In the genomic region with DNA sequence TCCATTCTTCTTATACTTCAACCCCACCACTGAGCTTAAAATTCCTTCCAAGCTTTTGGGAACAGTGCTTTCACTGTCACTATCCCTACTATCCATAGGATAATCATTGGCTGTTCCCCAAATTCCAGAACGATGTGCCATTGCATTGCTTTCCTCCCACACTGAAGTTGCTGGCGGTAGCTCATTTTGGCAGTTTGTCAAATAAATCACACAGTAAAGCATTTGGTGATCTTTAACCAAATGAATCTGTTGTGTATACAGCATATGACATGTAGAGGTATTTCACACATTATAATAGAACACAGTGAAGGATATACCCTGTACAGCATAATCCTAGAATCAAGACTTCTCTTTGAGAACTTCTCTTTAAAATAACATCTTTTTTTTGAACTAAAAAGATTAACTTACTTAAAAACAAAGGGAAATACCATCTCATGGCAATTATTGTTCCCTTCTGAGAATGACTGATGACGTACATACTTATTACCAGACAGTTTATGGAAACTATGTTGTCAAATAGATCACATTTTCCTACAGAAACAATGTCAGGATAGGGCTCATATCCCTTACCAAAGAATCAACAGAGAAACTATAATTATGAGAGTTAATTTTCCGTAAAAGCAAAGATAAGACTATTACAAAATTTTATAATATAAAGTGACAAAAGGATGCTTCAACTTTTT, we compare ENCODE assay signal across 13 cellular contexts.
DNase-seq lines count a peak whose midpoint lies in the region; ATAC-seq and TF ChIP-seq lines count a peak whose summit lies in the region.
"Had no signal": no experiment of that assay in that cellular context is flagged by ENCODE, and none has a peak within 500 bp of the region (broad histone marks: within the 10 kb centered on the region; RNA-seq: fewer than 3 reads in every experiment).

No MANE protein-coding gene starts in this region.

- no peaks in the 10 kb centered on the region for H3K27me3 Mint-ChIP-seq in MCF 10A (ENCODE audit: insufficient read depth, unreplicated experiment)

- no peaks in the 10 kb centered on the region for H3K36me3 ChIP-seq in breast epithelium
- no peaks in the 10 kb centered on the region for H3K36me3 ChIP-seq in adipocyte (ENCODE audit: control insufficient read depth, insufficient read depth, low read length, severe bottlenecking)
- H3K36me3 ChIP-seq in right atrium auricular region, result no peaks in the 10 kb centered on the region
- H3K36me3 ChIP-seq: sigmoid colon had no signal

- intact Hi-C loops in MCF 10A (cut with micrococcal nuclease), result loop anchor here (10.0 kb wide), 1 partner anchor 162 kb away; no protein-coding TSS in a partner anchor
- intact Hi-C loops in breast epithelium (cut with DNase I; ENCODE audit: low total_unique reads), result no loop called here

- H3K9me3 ChIP-seq in breast epithelium (no peaks in the 10 kb centered on the region), adipocyte (ENCODE audit: control insufficient read depth, low read length) (no peaks in the 10 kb centered on the region), right atrium auricular region (no peaks in the 10 kb centered on the region)
- H3K9me3 ChIP-seq: sigmoid colon had no signal

- TF ChIP-seq CTCF in MCF 10A (IDR thresholded peaks at IDR 0.05; ENCODE audit: unreplicated experiment) (no peak), breast epithelium (IDR thresholded peaks at IDR 0.05) (no peak), fibroblast of villous mesenchyme (IDR thresholded peaks at IDR 0.05; ENCODE audit: insufficient read depth, low read depth, low read length) (no peak), right atrium auricular region (IDR thresholded peaks at IDR 0.05) (no peak)

- no peak for ATAC-seq in HG02981 (IDR thresholded peaks at IDR 0.05; ENCODE audit: unreplicated experiment)

- H3K4me3 ChIP-seq in breast epithelium (no peak overlapping the region), adipocyte (ENCODE audit: low read length) (no peak overlapping the region), fibroblast of villous mesenchyme (ENCODE audit: low read depth, low read length) (no peak overlapping the region), right atrium auricular region (no peak overlapping the region)
- H3K4me3 ChIP-seq: sigmoid colon had no signal

- H3K36me3 Mint-ChIP-seq in MCF 10A (ENCODE audit: insufficient read depth, unreplicated experiment), result peaks cover 5% of the 10 kb centered on the region
- H3K36me3 Mint-ChIP-seq: naive B cell had no signal

- H3K27ac Mint-ChIP-seq in MCF 10A (ENCODE audit: low read depth, unreplicated experiment), result no peak overlapping the region
- H3K27ac Mint-ChIP-seq: naive B cell had no signal

- H3K4me1 Mint-ChIP-seq in MCF 10A (ENCODE audit: insufficient read depth, unreplicated experiment), result peaks cover 25% of the 10 kb centered on the region
- H3K4me1 Mint-ChIP-seq: naive B cell had no signal

- no peak overlapping the region for H3K27ac ChIP-seq in breast epithelium
- H3K27ac ChIP-seq in right atrium auricular region, result no peak overlapping the region
- H3K27ac ChIP-seq: VCaP had no signal

- no peaks in the 10 kb centered on the region for H3K9me3 Mint-ChIP-seq in MCF 10A (ENCODE audit: unreplicated experiment)

- POLR2A ChIA-PET in MCF 10A (lab: Yijun Ruan, JAX), result interaction anchor here (0.6 kb wide), 3 partner anchors 67 to 567 kb away, joined by 3 read pairs; no protein-coding TSS in a partner anchor

- BruUV-seq in MCF 10A (replicated peaks; lab: Mats Ljungman, UMichigan), result no TSS peak

- DNase-seq in MCF 10A (ENCODE audit: unreplicated experiment), result peak; percentile 90
- DNase-seq in breast epithelium (ENCODE audit: low spot score in 2 of 2), result no peak
- peak; percentile 84 for DNase-seq in adipocyte (ENCODE audit: low read depth)
- peak; percentile 45 for DNase-seq in fibroblast of villous mesenchyme (ENCODE audit: low read depth)
- DNase-seq in hippocampal formation (lab: John Stamatoyannopoulos, UW), result no peak
- DNase-seq in right atrium auricular region (ENCODE audit: low spot score), result no peak
- DNase-seq in stimulated activated CD4-positive, alpha-beta T cell treated with anti-CD3 and anti-CD28 coated beads, Interleukin-4, amount 100 ng/mL, for 1 hour, result no peak
- DNase-seq: Karpas-422, naive B cell, NCI-H2171 treated with DMSO at 0.1 percent for 48 hours, sigmoid colon had no signal

- no peak overlapping the region for H3K4me3 Mint-ChIP-seq in MCF 10A (ENCODE audit: unreplicated experiment)
- H3K4me3 Mint-ChIP-seq: naive B cell had no signal

- no peak overlapping the region for H3K9ac ChIP-seq in adipocyte (ENCODE audit: low read length)

- H3K27me3 ChIP-seq in breast epithelium, result no peaks in the 10 kb centered on the region
- no peaks in the 10 kb centered on the region for H3K27me3 ChIP-seq in adipocyte (replicated peaks; ENCODE audit: control insufficient read depth, insufficient read depth, low read length)
- H3K27me3 ChIP-seq in right atrium auricular region, result no peaks in the 10 kb centered on the region
- H3K27me3 ChIP-seq: sigmoid colon had no signal

- CTCF ChIA-PET in MCF 10A (lab: Yijun Ruan, JAX), result interaction anchor here (0.6 to 1.1 kb wide), 3 partner anchors 96 to 268 kb away, joined by 3 to 4 read pairs (median 3); no protein-coding TSS in a partner anchor

- H3K4me1 ChIP-seq in breast epithelium (no peaks in the 10 kb centered on the region), adipocyte (ENCODE audit: control insufficient read depth, insufficient read depth, low read length) (no peaks in the 10 kb centered on the region), right atrium auricular region (no peaks in the 10 kb centered on the region)

- TF ChIP-seq POLR2A in breast epithelium (IDR thresholded peaks at IDR 0.05), result no peak

Comparison
In these comparisons a context has a peak if more than half of its experiments do, and no peak if none do; other contexts are left out.
1. DNase-seq: peak in MCF 10A (single experiment), adipocyte (single experiment) and fibroblast of villous mesenchyme (single experiment); none in breast epithelium (0 of 2), hippocampal formation (0 of 2), right atrium auricular region (single experiment) and stimulated activated CD4-positive, alpha-beta T cell treated with anti-CD3 and anti-CD28 coated beads, Interleukin-4, amount 100 ng/mL, for 1 hour (single experiment).